Comparison of ENCODE assay signal across 9 cellular contexts in genomic region chr11:59216654-59217640, GRCh38. TPM values are rescaled to one million over a fixed set of nuclear protein-coding genes. Genes with fewer than 3 reads are reported as not detected.
DNase-seq lines count a peak whose midpoint lies in the region; ATAC-seq, FAIRE-seq and TF ChIP-seq lines count a peak whose summit lies in the region.
"Had no signal": no experiment of that assay in that cellular context is flagged by ENCODE, and none has a peak within 500 bp of the region (broad histone marks: within the 10 kb centered on the region; RNA-seq: fewer than 3 reads in every experiment).

No MANE protein-coding gene starts in this region.

- peak overlapping the region; percentile 13; the same call in 1 of the 2 replicates for H3K4me3 ChIP-seq in Jurkat, Clone E6-1 (ENCODE audit: low read length)
- no peak overlapping the region for H3K4me3 ChIP-seq in gastrocnemius medialis

- intact Hi-C loops in dendritic cell treated with granulocyte-macrophage colony-stimulating factor and Interleukin-4, amounts not matched to agents 40 ng/mL and 50 ng/mL, for 4 days (cut with micrococcal nuclease): loop anchor here (5.0 to 10.0 kb wide), 2 partner anchors 55 to 642 kb away; partner anchors contain the start of genes LPXN and ZFP91
- intact Hi-C loops in gastrocnemius medialis (cut with DNase I; ENCODE audit: low total_unique reads): no loop called here

- DNase-seq in GM18507 (ENCODE audit: extremely low spot score, insufficient read length, low read depth) (peak; percentile 52), gastrocnemius medialis (peak; percentile 23 to 47), DMS53 treated with DMSO at 0.1 percent for 48 hours (lab: John Stamatoyannopoulos, UW; ENCODE audit: unreplicated experiment) (no peak), UCSD-AML1 (lab: John Stamatoyannopoulos, UW; ENCODE audit: unreplicated experiment) (no peak)
- DNase-seq in Jurkat, Clone E6-1 (ENCODE audit: low read depth, low spot score): peak; percentile 65
- no peak for DNase-seq in activated naive CD4-positive, alpha-beta T cell treated with Interleukin-2 at 50 U/mL for 16 hours

- H3K4me1 ChIP-seq in gastrocnemius medialis: peaks cover 0 to 10% of the 10 kb centered on the region in 2 donors

- peaks cover 8% of the 10 kb centered on the region for H3K36me3 Mint-ChIP-seq in dendritic cell treated with granulocyte-macrophage colony-stimulating factor and Interleukin-4, amounts not matched to agents 40 ng/mL and 50 ng/mL, for 4 days (ENCODE audit: low read depth)

- H3K27me3 Mint-ChIP-seq in dendritic cell treated with granulocyte-macrophage colony-stimulating factor and Interleukin-4, amounts not matched to agents 40 ng/mL and 50 ng/mL, for 4 days: no peaks in the 10 kb centered on the region

- peak; percentile 100 for FAIRE-seq in GM18507 (lab: Jason Lieb, UNC)

- H3K9me3 ChIP-seq in gastrocnemius medialis: no peaks in the 10 kb centered on the region

- H3K9me3 Mint-ChIP-seq in dendritic cell treated with granulocyte-macrophage colony-stimulating factor and Interleukin-4, amounts not matched to agents 40 ng/mL and 50 ng/mL, for 4 days: no peaks in the 10 kb centered on the region
- H3K9me3 Mint-ChIP-seq: nephron had no signal

- no peak for TF ChIP-seq POLR2A in gastrocnemius medialis (IDR thresholded peaks at IDR 0.05)

- H3K27ac ChIP-seq in gastrocnemius medialis: peak overlapping the region in 3 of 4 donors; percentile 2 to 34 (median 20)

- in situ Hi-C loops in gastrocnemius medialis (cut with MboI; ENCODE audit: low sequenced_read_pairs in 4 of 4): no loop called here

- H3K27ac Mint-ChIP-seq in dendritic cell treated with granulocyte-macrophage colony-stimulating factor and Interleukin-4, amounts not matched to agents 40 ng/mL and 50 ng/mL, for 4 days: peak overlapping the region; percentile 89

- ATAC-seq in GM21723 (IDR thresholded peaks at IDR 0.05; ENCODE audit: unreplicated experiment): peak; percentile 89
- peak; percentile 55 to 61 for ATAC-seq in gastrocnemius medialis

- H3K27me3 ChIP-seq in gastrocnemius medialis: no peaks in the 10 kb centered on the region

- peak overlapping the region; percentile 23 for H3K4me3 Mint-ChIP-seq in dendritic cell treated with granulocyte-macrophage colony-stimulating factor and Interleukin-4, amounts not matched to agents 40 ng/mL and 50 ng/mL, for 4 days
- H3K4me3 Mint-ChIP-seq: nephron had no signal

- no peaks in the 10 kb centered on the region for H3K36me3 ChIP-seq in gastrocnemius medialis

- H3K4me1 Mint-ChIP-seq in dendritic cell treated with granulocyte-macrophage colony-stimulating factor and Interleukin-4, amounts not matched to agents 40 ng/mL and 50 ng/mL, for 4 days (ENCODE audit: low read depth): peaks cover 77% of the 10 kb centered on the region
- H3K4me1 Mint-ChIP-seq: nephron had no signal

- TF ChIP-seq CTCF in gastrocnemius medialis (IDR thresholded peaks at IDR 0.05 in 4 of 5, conservative IDR thresholded peaks at IDR 0.05 in 1 of 5): no peak

RNA-seq across cellular contexts. Expression of gene MPEG1, which starts 4.2 kb away (rescaled TPM):
- not detected for polyA plus RNA-seq in Jurkat, Clone E6-1 (2012; ENCODE audit: insufficient read depth, insufficient read length)
- 1 to 10 TPM; 1.9 to 7.0 (median 2.6) TPM for total RNA-seq in gastrocnemius medialis

RNA-seq across cellular contexts. Expression of gene DTX4, which starts 45.0 kb away (rescaled TPM):
- polyA plus RNA-seq in Jurkat, Clone E6-1 (2012; ENCODE audit: insufficient read depth, insufficient read length): 7.2 TPM
- total RNA-seq in gastrocnemius medialis: under 1 TPM; 0.15 to 0.91 (median 0.47) TPM

Comparison
In these comparisons a context has a peak if more than half of its experiments do, and no peak if none do; other contexts are left out.
1. DNase-seq: peak in GM18507 (single experiment), Jurkat, Clone E6-1 (single experiment) and gastrocnemius medialis (2 of 2); none in DMS53 treated with DMSO at 0.1 percent for 48 hours (single experiment), UCSD-AML1 (single experiment) and activated naive CD4-positive, alpha-beta T cell treated with Interleukin-2 at 50 U/mL for 16 hours (single experiment).